ENCODE assay signal across 1 cellular context in genomic region chr3:154324919-154325318, GRCh38.
TF ChIP-seq lines count a peak whose summit lies in the region.

No MANE protein-coding gene starts in this region.

TF ChIP-seq in GM23338, 12 proteins besides CTCF, POLR2A, EP300 and RAD21 (continued from another document):
- TF ChIP-seq ZNF462 (CRISPR knock-in tag; IDR thresholded peaks at IDR 0.05) = no peak
- no peak for TF ChIP-seq JUNB (IDR thresholded peaks at IDR 0.05; ENCODE audit: unreplicated experiment)
- TF ChIP-seq NANOG (IDR thresholded peaks at IDR 0.05; ENCODE audit: borderline replicate concordance) = no peak
- TF ChIP-seq STAT1 (IDR thresholded peaks at IDR 0.05; ENCODE audit: unreplicated experiment) = no peak
- no peak for TF ChIP-seq ZNF114 (CRISPR knock-in tag; IDR thresholded peaks at IDR 0.05)
- no peak for TF ChIP-seq POLR2AphosphoS5 (IDR thresholded peaks at IDR 0.05; ENCODE audit: low read depth)
- TF ChIP-seq EZH2phosphoT487 (IDR thresholded peaks at IDR 0.05; ENCODE audit: unreplicated experiment) = no peak
- no peak for TF ChIP-seq CREB1 (CRISPR knock-in tag; IDR thresholded peaks at IDR 0.05; ENCODE audit: low read depth)
